Comparison of ENCODE assay signal across 1 cellular context in genomic region chr20:38601216-38602184, GRCh38.
A peak's percentile ranks its signal among the peaks of the same experiment; 100 is the strongest.
TF ChIP-seq lines count a peak whose summit lies in the region.

Gene ARHGAP40, plus strand, starts transcription at chr20:38601809.

TF ChIP-seq in HepG2, 621 proteins besides CTCF, POLR2A, EP300 and RAD21 (continued from another document and continues in another):
- TF ChIP-seq ZFP41 (CRISPR knock-in tag; IDR thresholded peaks at IDR 0.05; ENCODE audit: borderline replicate concordance) (0 out of 2 replicates have a peak, but pooled peaks have one; percentile 86), ZBTB38 (CRISPR knock-in tag; IDR thresholded peaks at IDR 0.05) (peak; percentile 83), GPN1 (CRISPR knock-in tag; IDR thresholded peaks at IDR 0.05; ENCODE audit: borderline replicate concordance) (no peak), STAT5B (CRISPR knock-in tag; IDR thresholded peaks at IDR 0.05) (no peak), TAF15 (IDR thresholded peaks at IDR 0.05; ENCODE audit: low read depth, low read length, poor library complexity, severe bottlenecking) (no peak), ZNF547 (CRISPR knock-in tag; IDR thresholded peaks at IDR 0.05) (peak; percentile 68; the same call in 1 of the 2 replicates), ATF1 (CRISPR knock-in tag; IDR thresholded peaks at IDR 0.05) (no peak), JUNB (CRISPR knock-in tag; IDR thresholded peaks at IDR 0.05; ENCODE audit: borderline replicate concordance) (no peak), FOXJ3 (CRISPR knock-in tag; IDR thresholded peaks at IDR 0.05; ENCODE audit: borderline replicate concordance) (no peak), ZSCAN9 (CRISPR knock-in tag; IDR thresholded peaks at IDR 0.05; ENCODE audit: borderline replicate concordance) (no peak), ZNF557 (CRISPR knock-in tag; IDR thresholded peaks at IDR 0.05) (no peak), TIGD3 (CRISPR knock-in tag; IDR thresholded peaks at IDR 0.05; ENCODE audit: borderline replicate concordance) (no peak), CHCHD3 (CRISPR knock-in tag; IDR thresholded peaks at IDR 0.05) (no peak), ATF7 (IDR thresholded peaks at IDR 0.05) (no peak), ATF7 (CRISPR knock-in tag; IDR thresholded peaks at IDR 0.05) (no peak), ZNF589 (CRISPR knock-in tag; conservative IDR thresholded peaks at IDR 0.05) (no peak), HNRNPL (IDR thresholded peaks at IDR 0.05; ENCODE audit: low read depth, low read length) (0 out of 2 replicates have a peak, but pooled peaks have one; percentile 53), SMAD3 (CRISPR knock-in tag; IDR thresholded peaks at IDR 0.05) (0 out of 2 replicates have a peak, but pooled peaks have one; percentile 19), STAT6 (CRISPR knock-in tag; IDR thresholded peaks at IDR 0.05; ENCODE audit: borderline replicate concordance) (no peak), GMEB2 (CRISPR knock-in tag; IDR thresholded peaks at IDR 0.05; ENCODE audit: low read depth) (no peak), KLF16 (CRISPR knock-in tag; IDR thresholded peaks at IDR 0.05) (0 out of 4 replicates have a peak, but pooled peaks of 1 of the 2 experiments have one; percentile 42), KLF13 (CRISPR knock-in tag; IDR thresholded peaks at IDR 0.05) (peak; percentile 94; the same call in 1 of the 2 replicates), ZNF710 (CRISPR knock-in tag; IDR thresholded peaks at IDR 0.05; ENCODE audit: borderline replicate concordance) (peak; percentile 5; the same call in 1 of the 2 replicates), NR2F6 (IDR thresholded peaks at IDR 0.05) (no peak), NR2F6 (CRISPR knock-in tag; IDR thresholded peaks at IDR 0.05) (no peak), PPARG (CRISPR knock-in tag; conservative IDR thresholded peaks at IDR 0.05) (no peak), ZNF543 (CRISPR knock-in tag; IDR thresholded peaks at IDR 0.05) (no peak), RXRA (CRISPR knock-in tag; IDR thresholded peaks at IDR 0.05) (peak; percentile 46; the same call in 1 of the 2 replicates), PCBP2 (optimal IDR thresholded peaks at IDR 0.05; ENCODE audit: low read depth, low read length, poor library complexity, severe bottlenecking) (no peak), RBFOX2 (IDR thresholded peaks at IDR 0.05; ENCODE audit: low read depth, low read length) (peak; percentile 73), ZNF383 (CRISPR knock-in tag; IDR thresholded peaks at IDR 0.05; ENCODE audit: borderline replicate concordance) (no peak), HDAC1 (CRISPR knock-in tag; IDR thresholded peaks at IDR 0.05) (no peak), THAP9 (CRISPR knock-in tag; IDR thresholded peaks at IDR 0.05; ENCODE audit: borderline replicate concordance) (peak; percentile 61; the same call in 1 of the 2 replicates), ARHGAP35 (CRISPR knock-in tag; IDR thresholded peaks at IDR 0.05; ENCODE audit: borderline replicate concordance) (no peak), IKZF4 (CRISPR knock-in tag; IDR thresholded peaks at IDR 0.05; ENCODE audit: borderline replicate concordance, low read depth, not compliant biosample characterization) (no peak), SMAD1 (CRISPR knock-in tag; IDR thresholded peaks at IDR 0.05; ENCODE audit: borderline replicate concordance, low read depth) (0 out of 2 replicates have a peak, but pooled peaks have one; percentile 70), ATF6 (CRISPR knock-in tag; conservative IDR thresholded peaks at IDR 0.05) (no peak), SOX6 (IDR thresholded peaks at IDR 0.05) (no peak), SOX6 (CRISPR knock-in tag; IDR thresholded peaks at IDR 0.05) (0 out of 2 replicates have a peak, but pooled peaks have one; percentile 15), CREBL2 (CRISPR knock-in tag; IDR thresholded peaks at IDR 0.05; ENCODE audit: borderline replicate concordance) (no peak), LBX2 (CRISPR knock-in tag; IDR thresholded peaks at IDR 0.05; ENCODE audit: borderline replicate concordance) (no peak), IRF9 (CRISPR knock-in tag; IDR thresholded peaks at IDR 0.05; ENCODE audit: borderline replicate concordance) (peak; percentile 70)
- TF ChIP-seq, protein P1, sequence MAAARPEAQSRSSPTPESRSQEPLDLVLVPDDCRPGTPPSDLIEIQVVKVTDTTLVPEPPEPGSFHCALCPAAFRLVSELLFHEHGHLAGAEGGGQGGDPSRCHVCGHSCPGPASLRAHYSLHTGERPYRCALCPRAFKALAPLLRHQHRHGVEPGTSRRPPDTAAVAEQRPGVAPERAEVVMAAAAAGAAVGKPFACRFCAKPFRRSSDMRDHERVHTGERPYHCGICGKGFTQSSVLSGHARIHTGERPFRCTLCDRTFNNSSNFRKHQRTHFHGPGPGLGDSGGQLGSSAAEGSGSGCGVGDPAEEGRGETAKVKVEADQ (CRISPR knock-in tag; IDR thresholded peaks at IDR 0.05; ENCODE audit: borderline replicate concordance) = no peak
- TF ChIP-seq, protein P2, sequence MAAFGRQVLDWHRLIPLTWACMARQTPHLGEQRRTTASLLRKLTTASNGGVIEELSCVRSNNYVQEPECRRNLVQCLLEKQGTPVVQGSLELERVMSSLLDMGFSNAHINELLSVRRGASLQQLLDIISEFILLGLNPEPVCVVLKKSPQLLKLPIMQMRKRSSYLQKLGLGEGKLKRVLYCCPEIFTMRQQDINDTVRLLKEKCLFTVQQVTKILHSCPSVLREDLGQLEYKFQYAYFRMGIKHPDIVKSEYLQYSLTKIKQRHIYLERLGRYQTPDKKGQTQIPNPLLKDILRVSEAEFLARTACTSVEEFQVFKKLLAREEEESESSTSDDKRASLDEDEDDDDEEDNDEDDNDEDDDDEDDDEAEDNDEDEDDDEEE (CRISPR knock-in tag; IDR thresholded peaks at IDR 0.05) = no peak
- TF ChIP-seq, protein P3, sequence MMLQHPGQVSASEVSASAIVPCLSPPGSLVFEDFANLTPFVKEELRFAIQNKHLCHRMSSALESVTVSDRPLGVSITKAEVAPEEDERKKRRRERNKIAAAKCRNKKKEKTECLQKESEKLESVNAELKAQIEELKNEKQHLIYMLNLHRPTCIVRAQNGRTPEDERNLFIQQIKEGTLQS (CRISPR knock-in tag; IDR thresholded peaks at IDR 0.05) = no peak
- TF ChIP-seq, protein P4, sequence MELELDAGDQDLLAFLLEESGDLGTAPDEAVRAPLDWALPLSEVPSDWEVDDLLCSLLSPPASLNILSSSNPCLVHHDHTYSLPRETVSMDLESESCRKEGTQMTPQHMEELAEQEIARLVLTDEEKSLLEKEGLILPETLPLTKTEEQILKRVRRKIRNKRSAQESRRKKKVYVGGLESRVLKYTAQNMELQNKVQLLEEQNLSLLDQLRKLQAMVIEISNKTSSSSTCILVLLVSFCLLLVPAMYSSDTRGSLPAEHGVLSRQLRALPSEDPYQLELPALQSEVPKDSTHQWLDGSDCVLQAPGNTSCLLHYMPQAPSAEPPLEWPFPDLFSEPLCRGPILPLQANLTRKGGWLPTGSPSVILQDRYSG (CRISPR knock-in tag; IDR thresholded peaks at IDR 0.05) = no peak
